29 cellular contexts compared by ENCODE assay signal in the genomic region with DNA sequence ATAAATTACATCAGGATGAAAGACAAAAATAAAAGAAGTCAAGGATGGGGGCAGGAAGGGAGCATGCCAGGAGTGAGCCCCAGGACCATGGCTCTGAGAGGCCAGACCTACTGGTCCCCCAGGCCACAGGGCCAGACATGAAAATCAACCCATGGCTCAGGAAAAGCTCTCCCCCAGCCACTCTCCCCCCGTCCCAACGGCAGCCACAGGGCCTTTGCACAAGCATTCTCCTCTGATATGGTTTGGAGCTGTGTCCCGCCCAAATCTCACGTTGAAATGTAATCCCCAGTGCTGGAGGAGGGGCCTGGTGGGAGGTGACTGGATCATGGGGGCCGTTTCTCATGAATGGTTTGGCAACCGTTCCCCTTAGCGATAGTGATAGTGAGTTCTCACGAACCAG.
DNase-seq lines count a peak whose midpoint lies in the region; ATAC-seq, FAIRE-seq and TF ChIP-seq lines count a peak whose summit lies in the region.
"Had no signal": no experiment of that assay in that cellular context is flagged by ENCODE, and none has a peak within 500 bp of the region (broad histone marks: within the 10 kb centered on the region; RNA-seq: fewer than 3 reads in every experiment).

No MANE protein-coding gene starts in this region.

- H2AK5ac ChIP-seq in H1 (ENCODE audit: low read depth, low read length): no peak overlapping the region

- no peak overlapping the region for H3K56ac ChIP-seq in H1 (replicated peaks; ENCODE audit: insufficient read length, low read depth, low read length)

- H4K20me1 ChIP-seq in PC-9 (ENCODE audit: insufficient read depth) (no peaks in the 10 kb centered on the region), H1 (replicated peaks in 1 of 2; ENCODE audit: control insufficient read depth in 1 of 2, insufficient read depth in 2 of 2, low read length in 2 of 2) (peaks cover 0 to 5% of the 10 kb centered on the region in 2 experiments), mammary epithelial cell (ENCODE audit: insufficient read depth, low read length) (no peaks in the 10 kb centered on the region)
- H4K20me1 ChIP-seq: BLaER1 had no signal

- no peak for FAIRE-seq in H1 (lab: Jason Lieb, UNC)
- FAIRE-seq: A204.1, GM12878, GM12892, GM18507 had no signal

- H3K4me3 ChIP-seq in PC-9 (no peak overlapping the region), H1 (ENCODE audit: extremely low read depth in 1 of 4, insufficient read depth in 2 of 4, low read depth in 3 of 4, low read length in 4 of 4) (no peak overlapping the region), upper lobe of right lung (no peak overlapping the region), mammary epithelial cell (replicated peaks in 1 of 3; ENCODE audit: insufficient read depth in 1 of 3, low read depth in 2 of 3, low read length in 3 of 3) (no peak overlapping the region)
- H3K4me3 ChIP-seq: BLaER1, GM12878 had no signal

- H3K4me2 ChIP-seq in PC-9 (no peak overlapping the region), H1 (ENCODE audit: insufficient read depth in 1 of 2, low read depth in 2 of 2, low read length in 2 of 2) (no peak overlapping the region), mammary epithelial cell (ENCODE audit: insufficient read depth, low read depth, low read length) (no peak overlapping the region)
- H3K4me2 ChIP-seq: BLaER1 had no signal

- no peak for DNase-seq in PC-9
- no peak for DNase-seq in WTC11 (ENCODE audit: low spot score)
- no peak for DNase-seq in H1 (ENCODE audit: low read depth in 1 of 2, low spot score in 2 of 2)
- DNase-seq in upper lobe of right lung: peak; percentile 26
- no peak for DNase-seq in NCI-H526 treated with DMSO at 0.1 percent for 48 hours (lab: John Stamatoyannopoulos, UW)
- DNase-seq in mammary epithelial cell: no peak
- DNase-seq: 8988T; ACHN; BE2C; C1 segment of cervical spinal cord; CD4-positive, alpha-beta memory T cell; CD4-positive, CD25-positive, alpha-beta regulatory T cell; CD8-positive, alpha-beta memory T cell; COR-L47; DMS 273 treated with DMSO at 0.1 percent for 48 hours; DMS153; DMS53; DMS79; DND-41; EL; GDM1 had no signal

- H3K27me3 ChIP-seq in PC-9 (ENCODE audit: insufficient read depth, low read depth): no peaks in the 10 kb centered on the region
- peaks cover 1 to 29% (median 14%) of the 10 kb centered on the region in 4 experiments for H3K27me3 ChIP-seq in H1 (replicated peaks in 1 of 4; ENCODE audit: control insufficient read depth in 3 of 4, extremely low read depth in 1 of 4, insufficient read depth in 3 of 4, low read length in 3 of 4)
- no peaks in the 10 kb centered on the region for H3K27me3 ChIP-seq in upper lobe of right lung
- H3K27me3 ChIP-seq in mammary epithelial cell (ENCODE audit: insufficient read depth, low read length): no peaks in the 10 kb centered on the region
- H3K27me3 ChIP-seq: BE2C, BLaER1 had no signal

- H3K4me1 Mint-ChIP-seq in WTC11: peaks cover 20% of the 10 kb centered on the region
- H3K4me1 Mint-ChIP-seq: CD14-positive monocyte; CD4-positive, alpha-beta memory T cell; CD4-positive, CD25-positive, alpha-beta regulatory T cell; CD8-positive, alpha-beta memory T cell had no signal

- no peak for TF ChIP-seq RAD21 in H1 (IDR thresholded peaks at IDR 0.05 in 1 of 2, conservative IDR thresholded peaks at IDR 0.05 in 1 of 2; ENCODE audit: low read depth in 2 of 2, low read length in 2 of 2)

- H3K27ac ChIP-seq in PC-9: peak overlapping the region; percentile 80; the same call in 1 of the 2 replicates
- no peak overlapping the region for H3K27ac ChIP-seq in H1 (ENCODE audit: low read depth, low read length)
- H3K27ac ChIP-seq in upper lobe of right lung: no peak overlapping the region
- H3K27ac ChIP-seq in mammary epithelial cell (ENCODE audit: insufficient read depth, low read depth, low read length): no peak overlapping the region
- H3K27ac ChIP-seq: BLaER1 had no signal

- no peak overlapping the region for H2BK15ac ChIP-seq in H1 (ENCODE audit: low read length)

- H3K9ac ChIP-seq in H1 (replicated peaks in 1 of 4; ENCODE audit: extremely low read depth in 1 of 4, low read depth in 3 of 4, low read length in 3 of 4) (no peak overlapping the region), mammary epithelial cell (ENCODE audit: insufficient read depth, low read length) (no peak overlapping the region)
- H3K9ac ChIP-seq: BLaER1 had no signal

- BruUV-seq in PC-9 (replicated peaks; lab: Mats Ljungman, UMichigan): no TSS peak
- no TSS peak for BruUV-seq in mammary epithelial cell (replicated peaks; lab: Mats Ljungman, UMichigan)

- no peak overlapping the region for H2BK20ac ChIP-seq in H1 (ENCODE audit: low read length)

- TF ChIP-seq CTCF in PC-9 (conservative IDR thresholded peaks at IDR 0.05) (no peak), WTC11 (IDR thresholded peaks at IDR 0.05) (no peak), H1 (IDR thresholded peaks at IDR 0.05; ENCODE audit: control extremely low read depth in 1 of 3, insufficient read depth in 1 of 3, low read depth in 1 of 3, low read length in 3 of 3) (no peak), upper lobe of right lung (IDR thresholded peaks at IDR 0.05) (no peak), mammary epithelial cell (conservative IDR thresholded peaks at IDR 0.05 in 1 of 2, IDR thresholded peaks at IDR 0.05 in 1 of 2; ENCODE audit: extremely low read depth in 1 of 2, insufficient read depth in 1 of 2, low read depth in 1 of 2, low read length in 2 of 2) (no peak)

- TF ChIP-seq EP300 in H1 (IDR thresholded peaks at IDR 0.05; ENCODE audit: borderline replicate concordance in 1 of 2, low read depth in 2 of 2, low read length in 2 of 2): no peak

- 57% methylated on average over 7 of the region's 8 CpGs; no CpG with 5 or more reads in 1 of the 2 experiments for WGBS in H1 (ENCODE audit: extremely low coverage in 1 of 2, insufficient coverage in 1 of 2, insufficient read length in 1 of 2, insufficient replicate concordance in 2 of 2, low coverage in 1 of 2, low lambda C conversion rate in 2 of 2, missing lambda C conversion rate in 1 of 2), 2 experiments
- WGBS in mammary epithelial cell (ENCODE audit: low coverage, missing lambda C conversion rate): 76% methylated on average over 5 of the region's 8 CpGs

- intact Hi-C loops in PC-9 (cut with micrococcal nuclease; ENCODE audit: unreplicated experiment): no loop called here
- intact Hi-C loops in upper lobe of right lung (cut with DNase I): no loop called here
- intact Hi-C loops in mammary epithelial cell (cut with micrococcal nuclease): no loop called here

- dilution Hi-C loops in mammary epithelial cell (cut with HindIII; ENCODE audit: low sequenced_read_pairs): loop anchor here (5.0 kb wide), 1 partner anchor 85 kb away; no protein-coding TSS in a partner anchor

- POLR2A ChIA-PET in PC-9 (lab: Charles Lee; ENCODE audit: unreplicated experiment) (interaction anchor here (0.5 kb wide), 1 partner anchor 127 kb away, joined by 3 read pairs; no protein-coding TSS in a partner anchor), WTC11 (lab: Charles Lee) (interaction anchor here (0.6 kb wide), 1 partner anchor 622 kb away, joined by 3 read pairs; no protein-coding TSS in a partner anchor), H1 (lab: Charles Lee; ENCODE audit: partially characterized antibody) (no interaction called here)

- peaks cover 73% of the 10 kb centered on the region for H3K27me3 Mint-ChIP-seq in WTC11 (ENCODE audit: low read depth)

- CTCF ChIA-PET in PC-9 (lab: Charles Lee): no interaction called here
- CTCF ChIA-PET in WTC11 (lab: Charles Lee): no interaction called here
- CTCF ChIA-PET in H1 (lab: Charles Lee; ENCODE audit: partially characterized antibody): interaction anchor here (0.7 to 2.0 kb wide), 3 partner anchors 9 to 312 kb away, joined by 3 to 9 read pairs (median 7); no protein-coding TSS in a partner anchor
- CTCF ChIA-PET in mammary epithelial cell (lab: Charles Lee; ENCODE audit: low non-redundant PET): no interaction called here

- no peak overlapping the region for H3K4ac ChIP-seq in H1 (replicated peaks; ENCODE audit: insufficient read length, low read depth, low read length)

- no peak overlapping the region for H3K23ac ChIP-seq in H1 (ENCODE audit: insufficient read length)

- in situ Hi-C loops in mammary epithelial cell (cut with MboI; ENCODE audit: low sequenced_read_pairs in 2 of 2): no loop called here

- H2BK12ac ChIP-seq in H1 (ENCODE audit: low read depth, low read length): no peak overlapping the region

- no peaks in the 10 kb centered on the region for H3K79me1 ChIP-seq in H1 (ENCODE audit: low read depth, low read length)

- no peak overlapping the region for H3K18ac ChIP-seq in H1 (ENCODE audit: extremely low read depth, low read length)

- peaks cover 14% of the 10 kb centered on the region for H3K9me3 Mint-ChIP-seq in WTC11

- no peak overlapping the region for H4K91ac ChIP-seq in H1 (replicated peaks; ENCODE audit: insufficient read length, low read length)

- no peak overlapping the region for H3K14ac ChIP-seq in H1 (ENCODE audit: insufficient read length)

- no peak for TF ChIP-seq POLR2A in H1 (IDR thresholded peaks at IDR 0.05; ENCODE audit: control extremely low read depth in 1 of 2, low read depth in 2 of 2, low read length in 2 of 2)

- H2AFZ ChIP-seq in PC-9 (no peak overlapping the region), H1 (ENCODE audit: low read length) (no peak overlapping the region), mammary epithelial cell (ENCODE audit: low read depth, low read length) (no peak overlapping the region)

- no peak overlapping the region for H2BK5ac ChIP-seq in H1 (ENCODE audit: low read depth, low read length)

- H3K4me1 ChIP-seq in PC-9 (replicated peaks; ENCODE audit: insufficient read depth) (peaks cover 67% of the 10 kb centered on the region), H1 (replicated peaks in 1 of 4; ENCODE audit: control insufficient read depth in 3 of 4, insufficient read depth in 4 of 4, low read length in 3 of 4) (peaks cover 0 to 10% (median 4%) of the 10 kb centered on the region in 4 experiments; a peak in 3 of 7 replicates), upper lobe of right lung (no peaks in the 10 kb centered on the region), mammary epithelial cell (ENCODE audit: insufficient read depth, low read length) (peaks cover 39% of the 10 kb centered on the region)
- H3K4me1 ChIP-seq: BE2C had no signal

- H2BK120ac ChIP-seq in H1 (replicated peaks; ENCODE audit: low read depth, low read length): no peak overlapping the region

- no peaks in the 10 kb centered on the region for H3K9me2 ChIP-seq in PC-9 (ENCODE audit: insufficient read depth)

- H3K23me2 ChIP-seq in H1 (ENCODE audit: low read depth, low read length): no peaks in the 10 kb centered on the region; the same call in 1 of the 2 replicates

- peaks cover 5% of the 10 kb centered on the region; the same call in 1 of the 2 replicates for H3K36me3 Mint-ChIP-seq in WTC11
- H3K36me3 Mint-ChIP-seq: CD14-positive monocyte; CD4-positive, CD25-positive, alpha-beta regulatory T cell; CD8-positive, alpha-beta memory T cell had no signal

- no peak overlapping the region for H4K5ac ChIP-seq in H1 (ENCODE audit: insufficient read length, low read depth, low read length)

- no peak overlapping the region for H4K8ac ChIP-seq in H1 (ENCODE audit: extremely low read depth, insufficient read depth, low read length)

- no peak overlapping the region for H3K4me3 Mint-ChIP-seq in WTC11
- H3K4me3 Mint-ChIP-seq: CD14-positive monocyte; CD4-positive, alpha-beta memory T cell; CD4-positive, CD25-positive, alpha-beta regulatory T cell; CD8-positive, alpha-beta memory T cell had no signal

- no peak overlapping the region for H3K27ac Mint-ChIP-seq in WTC11
- H3K27ac Mint-ChIP-seq: CD4-positive, alpha-beta memory T cell; CD4-positive, CD25-positive, alpha-beta regulatory T cell; CD8-positive, alpha-beta memory T cell had no signal

- H3K9me3 ChIP-seq in PC-9 (ENCODE audit: insufficient read depth, low read depth): peaks cover 7% of the 10 kb centered on the region; the same call in 1 of the 2 replicates
- no peaks in the 10 kb centered on the region for H3K9me3 ChIP-seq in H1 (ENCODE audit: insufficient read depth in 2 of 2, low read depth in 1 of 2, low read length in 1 of 2)
- H3K9me3 ChIP-seq in upper lobe of right lung: no peaks in the 10 kb centered on the region
- H3K9me3 ChIP-seq in mammary epithelial cell (replicated peaks; ENCODE audit: insufficient read depth, low read length): no peaks in the 10 kb centered on the region
- H3K9me3 ChIP-seq: BE2C had no signal

- no peaks in the 10 kb centered on the region for H3K79me2 ChIP-seq in PC-9 (ENCODE audit: low read depth)
- H3K79me2 ChIP-seq in H1 (ENCODE audit: control insufficient read depth in 1 of 2, insufficient read depth in 2 of 2, low read length in 2 of 2): no peaks in the 10 kb centered on the region
- peaks cover 40% of the 10 kb centered on the region for H3K79me2 ChIP-seq in mammary epithelial cell (ENCODE audit: insufficient read depth, low read length)

- H3F3A ChIP-seq in PC-9 (ENCODE audit: insufficient read depth, low read depth): peaks cover 56% of the 10 kb centered on the region

- ATAC-seq in WTC11 (no peak), upper lobe of right lung (no peak), HG03342 (IDR thresholded peaks at IDR 0.05; ENCODE audit: unreplicated experiment) (no peak), GM19328 (IDR thresholded peaks at IDR 0.05; ENCODE audit: unreplicated experiment) (no peak)
- ATAC-seq: GM12878 had no signal

- no peaks in the 10 kb centered on the region for H3K36me3 ChIP-seq in PC-9 (ENCODE audit: low read depth)
- H3K36me3 ChIP-seq in H1 (ENCODE audit: control insufficient read depth in 2 of 4, insufficient read depth in 4 of 4, low read length in 3 of 4): no peaks in the 10 kb centered on the region
- H3K36me3 ChIP-seq in upper lobe of right lung: no peaks in the 10 kb centered on the region
- no peaks in the 10 kb centered on the region for H3K36me3 ChIP-seq in mammary epithelial cell (ENCODE audit: insufficient read depth, low read length)
- H3K36me3 ChIP-seq: BE2C, BLaER1 had no signal
